In the genomic region with DNA sequence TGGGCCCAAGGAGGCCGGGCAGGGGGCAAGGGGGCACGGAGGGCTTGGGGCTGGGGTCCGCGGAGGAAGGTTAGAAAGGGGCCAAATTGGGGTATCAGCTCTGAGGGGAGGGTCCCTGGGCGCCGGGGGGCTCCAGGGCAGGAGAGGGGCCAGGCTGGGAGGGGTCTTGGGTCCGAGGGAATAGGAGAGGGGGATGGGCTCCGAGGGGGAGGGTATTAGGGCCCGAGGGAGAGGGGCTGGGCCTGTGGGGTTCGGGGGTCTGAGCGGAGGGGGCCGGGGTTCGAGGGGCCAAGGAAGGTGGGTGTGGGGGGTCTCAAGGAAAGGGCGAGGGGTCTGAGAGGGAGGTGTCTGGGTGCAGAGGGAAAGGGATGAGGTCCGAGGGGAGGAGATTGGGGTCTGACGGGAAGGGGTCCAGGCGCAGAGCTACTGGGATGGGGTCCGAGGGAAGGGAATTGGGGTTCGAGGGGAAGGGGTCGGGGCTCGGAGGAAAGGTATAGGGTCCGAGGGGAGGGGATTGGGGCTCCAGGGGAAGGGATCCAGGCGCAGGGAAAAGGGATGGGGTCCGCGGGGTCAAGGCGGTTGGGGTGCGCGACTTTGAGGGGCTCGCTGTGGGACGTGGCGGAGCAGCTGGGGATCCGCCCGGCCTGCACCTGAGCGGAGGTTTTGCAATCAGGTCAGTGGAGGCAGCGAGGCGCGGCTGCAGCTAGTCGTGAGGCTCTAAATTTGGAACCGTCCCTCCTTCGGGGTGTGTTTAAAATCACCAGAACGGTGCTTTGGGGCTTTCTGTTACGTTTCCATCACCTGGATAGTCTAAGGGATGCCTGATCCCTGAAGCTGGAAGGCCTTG, we compare ENCODE assay signal across 8 cellular contexts. TPM values are rescaled to one million over a fixed set of nuclear protein-coding genes. Genes with fewer than 3 reads are reported as not detected.
DNase-seq lines count a peak whose midpoint lies in the region; ATAC-seq and TF ChIP-seq lines count a peak whose summit lies in the region.

No MANE protein-coding gene starts in this region.

- peaks cover 26% of the 10 kb centered on the region for H3K4me1 Mint-ChIP-seq in activated naive CD4-positive, alpha-beta T cell treated with anti-CD3 and anti-CD28 coated beads, Interleukin-2, amount 50 U/mL, for 24 hours

- intact Hi-C loops in left lung (cut with DNase I), result loop anchor here in 1 of 2 donors (10.0 kb wide), 1 partner anchor 124 kb away; the partner anchor contains the start of gene PPFIA1

- peak overlapping the region; percentile 79 for H3K27ac Mint-ChIP-seq in activated naive CD4-positive, alpha-beta T cell treated with anti-CD3 and anti-CD28 coated beads, Interleukin-2, amount 50 U/mL, for 24 hours

- peaks cover 8% of the 10 kb centered on the region for H3K36me3 Mint-ChIP-seq in activated naive CD4-positive, alpha-beta T cell treated with anti-CD3 and anti-CD28 coated beads, Interleukin-2, amount 50 U/mL, for 24 hours

- WGBS in thymus, result 7% methylated on average over 42 of the region's 42 CpGs

- peak overlapping the region; percentile 78 for H3K4me3 Mint-ChIP-seq in activated naive CD4-positive, alpha-beta T cell treated with anti-CD3 and anti-CD28 coated beads, Interleukin-2, amount 50 U/mL, for 24 hours

- ATAC-seq in left lung, result peak; percentile 33
- ATAC-seq in HG03460 (IDR thresholded peaks at IDR 0.05; ENCODE audit: unreplicated experiment), result no peak

- no peaks in the 10 kb centered on the region for H3K9me3 ChIP-seq in left lung
- no peaks in the 10 kb centered on the region for H3K9me3 ChIP-seq in thymus (ENCODE audit: control insufficient read depth)

- H3K4me3 ChIP-seq in astrocyte of the spinal cord (ENCODE audit: low read depth, low read length) (peak overlapping the region; percentile 86), left lung (peak overlapping the region; percentile 68 to 81), thymus (ENCODE audit: low read length) (peak overlapping the region; percentile 81)

- H3K36me3 ChIP-seq in left lung (no peaks in the 10 kb centered on the region), thymus (ENCODE audit: control insufficient read depth, insufficient read depth) (no peaks in the 10 kb centered on the region)

- H3K4me1 ChIP-seq in left lung (peaks cover 13 to 50% of the 10 kb centered on the region in 2 donors), thymus (ENCODE audit: control insufficient read depth, insufficient read depth, low read length) (peaks cover 10% of the 10 kb centered on the region)

- no peak for DNase-seq in activated naive CD4-positive, alpha-beta T cell treated with Interleukin-2 at 50 U/mL for 16 hours
- no peak for DNase-seq in astrocyte of the spinal cord (ENCODE audit: low read depth, low spot score)
- peak in 1 of 2 donors; percentile 52 for DNase-seq in left lung
- DNase-seq in G401 (ENCODE audit: low spot score), result no peak
- DNase-seq in D341Med (ENCODE audit: low spot score), result no peak

- TF ChIP-seq CTCF in astrocyte of the spinal cord (IDR thresholded peaks at IDR 0.05; ENCODE audit: low read depth, low read length), result no peak
- no peak for TF ChIP-seq CTCF in left lung (IDR thresholded peaks at IDR 0.05)

- in situ Hi-C loops in astrocyte of the spinal cord (cut with HindIII; ENCODE audit: low sequenced_read_pairs), result no loop called here
- in situ Hi-C loops in G401 (cut with HindIII; ENCODE audit: low sequenced_read_pairs), result no loop called here

- no peaks in the 10 kb centered on the region for H3K9me3 Mint-ChIP-seq in activated naive CD4-positive, alpha-beta T cell treated with anti-CD3 and anti-CD28 coated beads, Interleukin-2, amount 50 U/mL, for 24 hours

- H3K27ac ChIP-seq in left lung (peak overlapping the region; percentile 81 to 82), thymus (ENCODE audit: low read depth) (peak overlapping the region; percentile 65)

- H3K27me3 Mint-ChIP-seq in activated naive CD4-positive, alpha-beta T cell treated with anti-CD3 and anti-CD28 coated beads, Interleukin-2, amount 50 U/mL, for 24 hours, result peaks cover 11% of the 10 kb centered on the region

- H3K27me3 ChIP-seq in left lung (peaks cover 0 to 92% of the 10 kb centered on the region in 2 donors), thymus (ENCODE audit: control insufficient read depth, insufficient read depth) (peaks cover 18% of the 10 kb centered on the region)

RNA-seq across cellular contexts. Expression of gene CTTN, which starts 0.7 kb away (rescaled TPM):
- total RNA-seq in left lung, result 100 to 1,000 TPM; 199 to 242 TPM
- 65.5 TPM for polyA plus RNA-seq in thymus
- 89.0 and 121 TPM in 2 replicates for total RNA-seq in G401 (2014; rRNA removed; shearing (Covaris generic))
